ENCODE assay signal across 8 cellular contexts in genomic region chr7:76047305-76047810, GRCh38. TPM values are rescaled to one million over a fixed set of nuclear protein-coding genes. Genes with fewer than 3 reads are reported as not detected.
DNase-seq lines count a peak whose midpoint lies in the region; FAIRE-seq and TF ChIP-seq lines count a peak whose summit lies in the region.

No MANE protein-coding gene starts in this region.

- FAIRE-seq in GM19239 (lab: Jason Lieb, UNC) = no peak

- H3K4me1 ChIP-seq in colonic mucosa (no peaks in the 10 kb centered on the region), urinary bladder (ENCODE audit: insufficient read depth) (peaks cover 2% of the 10 kb centered on the region)

- peak overlapping the region; percentile 93 for H3K27ac ChIP-seq in colonic mucosa
- H3K27ac ChIP-seq in urinary bladder (ENCODE audit: low read depth) = peak overlapping the region; percentile 68

- peak overlapping the region; percentile 98 for H3K4me3 ChIP-seq in colonic mucosa
- peak overlapping the region; percentile 86 for H3K4me3 ChIP-seq in urinary bladder (ENCODE audit: low read depth, low read length)

- no peaks in the 10 kb centered on the region for H3K9me3 ChIP-seq in colonic mucosa

- peaks cover 29% of the 10 kb centered on the region for H3K36me3 Mint-ChIP-seq in activated naive CD4-positive, alpha-beta T cell treated with anti-CD3 and anti-CD28 coated beads, Interleukin-2, amount 10 ng/mL, durations not matched to agents 7 days and 5 days

- H3K27me3 Mint-ChIP-seq in activated naive CD4-positive, alpha-beta T cell treated with anti-CD3 and anti-CD28 coated beads, Interleukin-2, amount 10 ng/mL, durations not matched to agents 7 days and 5 days = no peaks in the 10 kb centered on the region

- no peaks in the 10 kb centered on the region for H3K9me3 Mint-ChIP-seq in activated naive CD4-positive, alpha-beta T cell treated with anti-CD3 and anti-CD28 coated beads, Interleukin-2, amount 10 ng/mL, durations not matched to agents 7 days and 5 days

- peaks cover 52% of the 10 kb centered on the region for H3K4me1 Mint-ChIP-seq in activated naive CD4-positive, alpha-beta T cell treated with anti-CD3 and anti-CD28 coated beads, Interleukin-2, amount 10 ng/mL, durations not matched to agents 7 days and 5 days

- no peaks in the 10 kb centered on the region for H3K36me3 ChIP-seq in colonic mucosa
- no peaks in the 10 kb centered on the region for H3K36me3 ChIP-seq in urinary bladder (ENCODE audit: insufficient read depth)

- H3K27ac Mint-ChIP-seq in activated naive CD4-positive, alpha-beta T cell treated with anti-CD3 and anti-CD28 coated beads, Interleukin-2, amount 10 ng/mL, durations not matched to agents 7 days and 5 days = peak overlapping the region; percentile 92

- no peak for DNase-seq in activated naive CD4-positive, alpha-beta T cell treated with anti-CD3 and anti-CD28 coated beads, Interleukin-2, amount 10 ng/mL, durations not matched to agents 7 days and 5 days
- no peak for DNase-seq in activated naive CD4-positive, alpha-beta T cell treated with anti-CD3 and anti-CD28 coated beads, Interleukin-2, amount 50 U/mL, for 16 hours
- DNase-seq in NOMO-1 treated with dmso at 0.1 percent for 144 hours (lab: John Stamatoyannopoulos, UW; ENCODE audit: unreplicated experiment) = peak; percentile 54
- DNase-seq in colonic mucosa = no peak
- peak; percentile 9 for DNase-seq in medulla oblongata (ENCODE audit: extremely low spot score)
- no peak for DNase-seq in GOT3 (lab: John Stamatoyannopoulos, UW)
- DNase-seq in GM19239 (ENCODE audit: insufficient read length, low spot score) = no peak

- WGBS in urinary bladder = 1% methylated on average over 21 of the region's 21 CpGs

- H3K27me3 ChIP-seq in colonic mucosa = no peaks in the 10 kb centered on the region

- no peak for TF ChIP-seq CTCF in colonic mucosa (IDR thresholded peaks at IDR 0.05)

- CTCF ChIA-PET in activated naive CD4-positive, alpha-beta T cell treated with anti-CD3 and anti-CD28 coated beads, Interleukin-2, amount 10 ng/mL, durations not matched to agents 7 days and 5 days (lab: Charles Lee) = interaction anchor here (1.4 to 1.5 kb wide), 2 partner anchors 81 to 131 kb away, joined by 3 read pairs; no protein-coding TSS in a partner anchor

- intact Hi-C loops in colonic mucosa (cut with DNase I) = no loop called here

- peak overlapping the region; percentile 91 to 100 for H3K9ac ChIP-seq in colonic mucosa (ENCODE audit: low read depth in 2 of 2, low read length in 2 of 2)

- peak overlapping the region; percentile 91 for H3K4me3 Mint-ChIP-seq in activated naive CD4-positive, alpha-beta T cell treated with anti-CD3 and anti-CD28 coated beads, Interleukin-2, amount 10 ng/mL, durations not matched to agents 7 days and 5 days

RNA-seq across cellular contexts. Expression of gene STYXL1, which starts 0.4 kb away (rescaled TPM):
- 10 to 100 TPM; 32.4 to 36.7 TPM for total RNA-seq in colonic mucosa
- 20.5 TPM for total RNA-seq in urinary bladder
- 26.7 TPM for polyA plus RNA-seq in urinary bladder

RNA-seq across cellular contexts. Expression of gene MDH2, which starts 0.5 kb away (rescaled TPM):
- total RNA-seq in colonic mucosa (100 to 1,000 TPM; 306 to 337 TPM), urinary bladder (29.6 TPM)
- 145 TPM for polyA plus RNA-seq in urinary bladder

RNA-seq across cellular contexts. Expression of gene TMEM120A, which starts 53.0 kb away (rescaled TPM):
- 10 to 100 TPM; 56.3 to 94.1 TPM for total RNA-seq in colonic mucosa
- total RNA-seq in urinary bladder = 17.8 TPM
- 90.2 TPM for polyA plus RNA-seq in urinary bladder

Comparison
In these comparisons a context has a peak if more than half of its experiments do, and no peak if none do; other contexts are left out.
1. DNase-seq: peak in NOMO-1 treated with dmso at 0.1 percent for 144 hours (single experiment) and medulla oblongata (single experiment); none in activated naive CD4-positive, alpha-beta T cell treated with anti-CD3 and anti-CD28 coated beads, Interleukin-2, amount 10 ng/mL, durations not matched to agents 7 days and 5 days (single experiment), activated naive CD4-positive, alpha-beta T cell treated with anti-CD3 and anti-CD28 coated beads, Interleukin-2, amount 50 U/mL, for 16 hours (single experiment), colonic mucosa (single experiment), GOT3 (single experiment) and GM19239 (single experiment).
2. RNA of gene MDH2, which starts 0.5 kb away (total RNA-seq): 306 to 337 TPM in colonic mucosa; 29.6 TPM in urinary bladder (single experiment); every median in the first group is over 10 times any median in the second.